ENCODE assay signal across 18 cellular contexts in the genomic region with DNA sequence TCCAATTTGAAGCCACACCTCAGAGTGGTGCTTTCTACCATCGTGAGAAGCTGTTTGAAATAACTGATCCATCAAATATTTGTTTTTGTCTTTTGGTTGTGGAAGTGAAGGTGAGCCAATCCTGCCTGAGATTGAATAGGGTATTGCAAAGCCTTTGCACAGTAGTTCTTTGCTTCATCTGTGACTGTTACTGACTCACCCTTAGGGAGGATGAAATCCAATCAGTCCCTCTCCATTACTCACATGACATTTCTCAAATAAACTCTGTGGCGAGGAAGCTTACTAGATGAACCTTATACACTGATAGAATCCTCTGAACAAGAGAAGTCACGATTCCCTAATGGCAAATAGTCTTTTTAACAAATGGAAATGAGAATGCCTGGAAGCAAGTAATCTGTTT. TPM values are rescaled to one million over a fixed set of nuclear protein-coding genes. Genes with fewer than 3 reads are reported as not detected.
DNase-seq lines count a peak whose midpoint lies in the region; ATAC-seq and TF ChIP-seq lines count a peak whose summit lies in the region.
"Had no signal": no experiment of that assay in that cellular context is flagged by ENCODE, and none has a peak within 500 bp of the region (broad histone marks: within the 10 kb centered on the region; RNA-seq: fewer than 3 reads in every experiment).

No MANE protein-coding gene starts in this region.

- H3K27ac Mint-ChIP-seq in activated CD8-positive, alpha-beta T cell treated with anti-CD3 and anti-CD28 coated beads, Interleukin-2, amount 10 ng/mL, durations not matched to agents 7 days and 5 days, result no peak overlapping the region
- H3K27ac Mint-ChIP-seq: dendritic cell treated with granulocyte-macrophage colony-stimulating factor and Interleukin-4, amounts not matched to agents 40 ng/mL and 50 ng/mL, for 4 days had no signal

- no peak overlapping the region for H3K4me3 Mint-ChIP-seq in activated CD8-positive, alpha-beta T cell treated with anti-CD3 and anti-CD28 coated beads, Interleukin-2, amount 10 ng/mL, durations not matched to agents 7 days and 5 days
- H3K4me3 Mint-ChIP-seq: dendritic cell treated with granulocyte-macrophage colony-stimulating factor and Interleukin-4, amounts not matched to agents 40 ng/mL and 50 ng/mL, for 4 days had no signal

- H3K4me3 ChIP-seq in adipocyte (ENCODE audit: low read length), result no peak overlapping the region
- H3K4me3 ChIP-seq: ovary, Peyer's patch, suprapubic skin had no signal

- POLR2A ChIA-PET in activated CD8-positive, alpha-beta T cell treated with anti-CD3 and anti-CD28 coated beads, Interleukin-2, amount 10 ng/mL, durations not matched to agents 7 days and 5 days (lab: Charles Lee), result no interaction called here

- H3K9ac ChIP-seq in adipocyte (ENCODE audit: low read length), result no peak overlapping the region

- peaks cover 40% of the 10 kb centered on the region for H3K27me3 Mint-ChIP-seq in activated CD8-positive, alpha-beta T cell treated with anti-CD3 and anti-CD28 coated beads, Interleukin-2, amount 10 ng/mL, durations not matched to agents 7 days and 5 days (ENCODE audit: low read depth)

- DNase-seq in AG08396 (ENCODE audit: low spot score) (peak; percentile 51), HPDE6-E6E7 (ENCODE audit: extremely low spot score) (peak; percentile 12), adipocyte (ENCODE audit: low read depth) (peak; percentile 12), foreskin keratinocyte (peak; percentile 25 to 61), cerebellar cortex (ENCODE audit: low spot score) (no peak)
- no peak for DNase-seq in activated CD8-positive, alpha-beta T cell treated with anti-CD3 and anti-CD28 coated beads, Interleukin-2, amount 10 ng/mL, durations not matched to agents 7 days and 5 days
- DNase-seq: activated CD4-positive, alpha-beta T cell treated with anti-CD3 and anti-CD28 coated beads for 48 hours; activated T-cell treated with anti-CD3 and anti-CD28 coated beads, Interleukin-2, amount 50 U/mL, for 48 hours; NCI-H1092; ovary; Peyer's patch; stimulated activated CD4-positive, alpha-beta T cell treated with anti-CD3 and anti-CD28 coated beads, Interleukin-12 subunit alpha, Interleukin-12 subunit beta, amount 100 ng/mL, for 4 hours had no signal

- H3K9me3 Mint-ChIP-seq in activated CD8-positive, alpha-beta T cell treated with anti-CD3 and anti-CD28 coated beads, Interleukin-2, amount 10 ng/mL, durations not matched to agents 7 days and 5 days (ENCODE audit: insufficient read depth), result no peaks in the 10 kb centered on the region
- H3K9me3 Mint-ChIP-seq: dendritic cell treated with granulocyte-macrophage colony-stimulating factor and Interleukin-4, amounts not matched to agents 40 ng/mL and 50 ng/mL, for 4 days had no signal

- no peaks in the 10 kb centered on the region for H3K27me3 ChIP-seq in adipocyte (replicated peaks; ENCODE audit: control insufficient read depth, insufficient read depth, low read length)
- H3K27me3 ChIP-seq in foreskin keratinocyte, result peaks cover 67% of the 10 kb centered on the region
- H3K27me3 ChIP-seq: ovary, Peyer's patch had no signal

- no peaks in the 10 kb centered on the region for H3K9me3 ChIP-seq in adipocyte (ENCODE audit: control insufficient read depth, low read length)
- H3K9me3 ChIP-seq: ovary, Peyer's patch, suprapubic skin had no signal

- CTCF ChIA-PET in activated CD8-positive, alpha-beta T cell treated with anti-CD3 and anti-CD28 coated beads, Interleukin-2, amount 10 ng/mL, durations not matched to agents 7 days and 5 days (lab: Charles Lee), result interaction anchor here (1.0 kb wide), 1 partner anchor 17 kb away, joined by 3 read pairs; no protein-coding TSS in a partner anchor

- peak; percentile 98 for ATAC-seq in foreskin keratinocyte
- no peak for ATAC-seq in activated CD8-positive, alpha-beta T cell treated with anti-CD3 and anti-CD28 coated beads, Interleukin-2, amount 10 ng/mL, durations not matched to agents 7 days and 5 days
- ATAC-seq in GM21423 (IDR thresholded peaks at IDR 0.05; ENCODE audit: unreplicated experiment), result no peak
- ATAC-seq in GM19023 (IDR thresholded peaks at IDR 0.05; ENCODE audit: unreplicated experiment), result no peak

- no peaks in the 10 kb centered on the region for H3K36me3 Mint-ChIP-seq in activated CD8-positive, alpha-beta T cell treated with anti-CD3 and anti-CD28 coated beads, Interleukin-2, amount 10 ng/mL, durations not matched to agents 7 days and 5 days (ENCODE audit: low read depth)

- no peak for TF ChIP-seq CTCF in foreskin keratinocyte (conservative IDR thresholded peaks at IDR 0.05)

- no peaks in the 10 kb centered on the region for H3K36me3 ChIP-seq in adipocyte (ENCODE audit: control insufficient read depth, insufficient read depth, low read length, severe bottlenecking)
- H3K36me3 ChIP-seq: ovary, Peyer's patch, suprapubic skin had no signal

- H3K27ac ChIP-seq in foreskin keratinocyte, result no peak overlapping the region
- H3K27ac ChIP-seq: ovary, Peyer's patch, suprapubic skin had no signal

- H3K4me1 ChIP-seq in adipocyte (ENCODE audit: control insufficient read depth, insufficient read depth, low read length), result peaks cover 4% of the 10 kb centered on the region
- H3K4me1 ChIP-seq in foreskin keratinocyte, result no peaks in the 10 kb centered on the region
- H3K4me1 ChIP-seq: Peyer's patch, suprapubic skin had no signal

- H3K4me1 Mint-ChIP-seq in activated CD8-positive, alpha-beta T cell treated with anti-CD3 and anti-CD28 coated beads, Interleukin-2, amount 10 ng/mL, durations not matched to agents 7 days and 5 days (ENCODE audit: low read depth), result no peaks in the 10 kb centered on the region

RNA-seq across cellular contexts. Expression of a gene that starts 31.9 kb away (rescaled TPM):
- total RNA-seq in foreskin keratinocyte, result not detected in 2 replicates
- polyA plus RNA-seq in foreskin keratinocyte, result not detected in 2 replicates
- not detected for total RNA-seq in activated CD8-positive, alpha-beta T cell treated with anti-CD3 and anti-CD28 coated beads, Interleukin-2, amount 10 ng/mL, durations not matched to agents 7 days and 5 days
- total RNA-seq: mononuclear cell; ovary; T-helper 2 cell treated with Interferon-gamma antibody and Interleukin-4, amounts not matched to agents 100 ng/mL and 5 ng/mL, for 36 hours had no signal
- polyA plus RNA-seq: ovary had no signal

RNA-seq across cellular contexts. Expression of a gene that starts 37.8 kb away (rescaled TPM):
- 12.9 and 14.7 TPM in 2 replicates for total RNA-seq in foreskin keratinocyte
- 4.2 and 4.5 TPM in 2 replicates for polyA plus RNA-seq in foreskin keratinocyte
- 10 to 100 TPM; 19.3 to 22.1 TPM for total RNA-seq in activated CD8-positive, alpha-beta T cell treated with anti-CD3 and anti-CD28 coated beads, Interleukin-2, amount 10 ng/mL, durations not matched to agents 7 days and 5 days

RNA-seq across cellular contexts. Expression of a gene that starts 46.2 kb away (rescaled TPM):
- 7.6 and 13.5 TPM in 2 replicates for total RNA-seq in foreskin keratinocyte
- 2.9 and 3.7 TPM in 2 replicates for polyA plus RNA-seq in foreskin keratinocyte
- total RNA-seq in activated CD8-positive, alpha-beta T cell treated with anti-CD3 and anti-CD28 coated beads, Interleukin-2, amount 10 ng/mL, durations not matched to agents 7 days and 5 days, result 100 to 1,000 TPM; 102 to 109 TPM

Comparison
In these comparisons a context has a peak if more than half of its experiments do, and no peak if none do; other contexts are left out.
1. DNase-seq: peak in AG08396 (single experiment), HPDE6-E6E7 (single experiment), adipocyte (single experiment) and foreskin keratinocyte (2 of 2); none in cerebellar cortex (single experiment) and activated CD8-positive, alpha-beta T cell treated with anti-CD3 and anti-CD28 coated beads, Interleukin-2, amount 10 ng/mL, durations not matched to agents 7 days and 5 days (single experiment).